In the genomic region with DNA sequence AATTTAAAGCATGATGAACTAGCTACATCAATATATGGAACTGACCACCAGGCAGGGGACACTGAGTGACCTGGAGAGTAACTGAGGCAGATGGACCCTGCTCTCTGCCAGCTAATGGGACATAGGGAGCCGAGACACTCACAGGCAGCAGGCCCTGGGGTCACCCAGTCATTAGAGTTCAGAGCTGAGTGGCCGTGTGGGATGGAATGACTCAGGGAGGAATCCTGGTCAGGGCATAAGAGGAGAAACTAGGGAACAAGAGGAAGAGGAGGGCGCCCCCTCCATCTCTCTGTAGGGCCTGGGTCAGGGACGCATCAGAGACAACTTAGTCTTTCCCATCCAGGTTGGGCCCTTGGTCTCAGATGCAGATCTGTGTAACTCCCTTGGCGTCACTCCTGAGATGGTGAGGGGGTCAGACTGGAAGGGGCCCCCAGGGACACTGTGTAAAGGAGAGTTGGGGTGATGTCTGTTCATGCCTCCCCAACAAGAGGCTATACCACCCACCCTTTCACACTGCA, we compare ENCODE assay signal across 9 cellular contexts. TPM values are rescaled to one million over a fixed set of nuclear protein-coding genes. Genes with fewer than 3 reads are reported as not detected.
A peak's percentile ranks its signal among the peaks of the same experiment; 100 is the strongest.
DNase-seq lines count a peak whose midpoint lies in the region; ATAC-seq, FAIRE-seq and TF ChIP-seq lines count a peak whose summit lies in the region.
"Had no signal": no experiment of that assay in that cellular context is flagged by ENCODE, and none has a peak within 500 bp of the region (broad histone marks: within the 10 kb centered on the region; RNA-seq: fewer than 3 reads in every experiment).

No MANE protein-coding gene starts in this region.

- peak overlapping the region; percentile 70 for H3K27ac Mint-ChIP-seq in activated T-cell treated with anti-CD3 and anti-CD28 coated beads, Interleukin-2, amount 50 U/mL, for 72 hours
- H3K27ac Mint-ChIP-seq in astrocyte (ENCODE audit: unreplicated experiment): peak overlapping the region; percentile 84

- BruUV-seq in A673 (replicated peaks; lab: Mats Ljungman, UMichigan): no TSS peak

- H3K27ac ChIP-seq in astrocyte (ENCODE audit: low read depth, low read length): no peak overlapping the region
- peak overlapping the region; percentile 26 to 87 for H3K27ac ChIP-seq in lung (ENCODE audit: low read depth in 1 of 2, low read length in 1 of 2)
- peak overlapping the region in 3 of 4 donors; percentile 37 to 89 (median 69) for H3K27ac ChIP-seq in tibial nerve
- H3K27ac ChIP-seq in A673 (ENCODE audit: low read depth, low read length, poor library complexity, severe bottlenecking): no peak overlapping the region

- H2AFZ ChIP-seq in astrocyte (ENCODE audit: low read depth, low read length): no peak overlapping the region

- no peak overlapping the region for H3K4me3 Mint-ChIP-seq in activated T-cell treated with anti-CD3 and anti-CD28 coated beads, Interleukin-2, amount 50 U/mL, for 72 hours
- no peak overlapping the region for H3K4me3 Mint-ChIP-seq in activated T-cell treated with anti-CD3 and anti-CD28 coated beads, Interleukin-2, amount 50 U/mL, for 4 hours
- H3K4me3 Mint-ChIP-seq in astrocyte (ENCODE audit: unreplicated experiment): no peak overlapping the region

- H3K4me2 ChIP-seq in astrocyte (ENCODE audit: low read length): peak overlapping the region; percentile 19

- no peak for FAIRE-seq in astrocyte (lab: Jason Lieb, UNC)

- H3K79me2 ChIP-seq in astrocyte (ENCODE audit: insufficient read depth, low read length): peaks cover 85% of the 10 kb centered on the region

- no peak for TF ChIP-seq POLR2A in tibial nerve (IDR thresholded peaks at IDR 0.05)

- WGBS in lung, 2 donors: 82 to 90% methylated on average over 5 of the region's 5 CpGs
- WGBS in tibial nerve, 2 donors: 66 to 68% methylated on average over 5 of the region's 5 CpGs

- no peaks in the 10 kb centered on the region for H3K9me3 Mint-ChIP-seq in activated T-cell treated with anti-CD3 and anti-CD28 coated beads, Interleukin-2, amount 50 U/mL, for 72 hours
- no peaks in the 10 kb centered on the region for H3K9me3 Mint-ChIP-seq in activated T-cell treated with anti-CD3 and anti-CD28 coated beads, Interleukin-2, amount 50 U/mL, for 4 hours
- no peaks in the 10 kb centered on the region for H3K9me3 Mint-ChIP-seq in astrocyte (ENCODE audit: unreplicated experiment)

- peaks cover 90% of the 10 kb centered on the region for H4K20me1 ChIP-seq in astrocyte (ENCODE audit: insufficient read depth, low read length)

- no peak for ATAC-seq in activated T-cell treated with anti-CD3 and anti-CD28 coated beads, Interleukin-2, amount 50 U/mL, for 72 hours (replicated peaks in 1 of 2)
- no peak for ATAC-seq in activated T-cell treated with anti-CD3 and anti-CD28 coated beads, Interleukin-2, amount 50 U/mL, for 4 hours
- ATAC-seq in lung (ENCODE audit: insufficient read depth, low FRiP score): no peak

- TF ChIP-seq EP300 in tibial nerve (IDR thresholded peaks at IDR 0.05): no peak

- H3K4me1 ChIP-seq in astrocyte (ENCODE audit: insufficient read depth, low read length): peaks cover 38% of the 10 kb centered on the region
- peaks cover 48 to 56% of the 10 kb centered on the region in 2 donors for H3K4me1 ChIP-seq in lung (ENCODE audit: control insufficient read depth in 2 of 2, insufficient read depth in 2 of 2, low read length in 2 of 2)
- peaks cover 4 to 71% (median 54%) of the 10 kb centered on the region in 4 donors for H3K4me1 ChIP-seq in tibial nerve
- H3K4me1 ChIP-seq in A673 (ENCODE audit: insufficient read depth, low read length, poor library complexity, severe bottlenecking): peaks cover 6% of the 10 kb centered on the region

- peaks cover 4 to 14% of the 10 kb centered on the region in 2 donors for H3K36me3 Mint-ChIP-seq in activated T-cell treated with anti-CD3 and anti-CD28 coated beads, Interleukin-2, amount 50 U/mL, for 72 hours (ENCODE audit: insufficient read depth in 2 of 2)
- H3K36me3 Mint-ChIP-seq in activated T-cell treated with anti-CD3 and anti-CD28 coated beads, Interleukin-2, amount 50 U/mL, for 4 hours (ENCODE audit: insufficient read depth): peaks cover 28% of the 10 kb centered on the region
- peaks cover 16% of the 10 kb centered on the region for H3K36me3 Mint-ChIP-seq in astrocyte (ENCODE audit: low read depth, unreplicated experiment)

- H3K4me1 Mint-ChIP-seq in activated T-cell treated with anti-CD3 and anti-CD28 coated beads, Interleukin-2, amount 50 U/mL, for 72 hours (ENCODE audit: low read depth): peaks cover 47% of the 10 kb centered on the region
- H3K4me1 Mint-ChIP-seq in activated T-cell treated with anti-CD3 and anti-CD28 coated beads, Interleukin-2, amount 50 U/mL, for 4 hours (ENCODE audit: low read depth): peaks cover 48% of the 10 kb centered on the region
- H3K4me1 Mint-ChIP-seq in astrocyte (ENCODE audit: low read depth, unreplicated experiment): peaks cover 42% of the 10 kb centered on the region

- intact Hi-C loops in A673 (cut with micrococcal nuclease; ENCODE audit: unreplicated experiment): no loop called here

- no peak overlapping the region for H3K4me3 ChIP-seq in astrocyte (ENCODE audit: insufficient read depth, low read depth, low read length)
- no peak overlapping the region for H3K4me3 ChIP-seq in lung
- no peak overlapping the region for H3K4me3 ChIP-seq in tibial nerve
- no peak overlapping the region for H3K4me3 ChIP-seq in A673 (ENCODE audit: low read depth, low read length, poor library complexity, severe bottlenecking)
- H3K4me3 ChIP-seq: MG63 had no signal

- H3K27me3 Mint-ChIP-seq in activated T-cell treated with anti-CD3 and anti-CD28 coated beads, Interleukin-2, amount 50 U/mL, for 72 hours (ENCODE audit: low read depth): no peaks in the 10 kb centered on the region
- no peaks in the 10 kb centered on the region for H3K27me3 Mint-ChIP-seq in activated T-cell treated with anti-CD3 and anti-CD28 coated beads, Interleukin-2, amount 50 U/mL, for 4 hours (ENCODE audit: low read depth)
- H3K27me3 Mint-ChIP-seq in astrocyte (ENCODE audit: low read depth, unreplicated experiment): no peaks in the 10 kb centered on the region

- H3K27me3 ChIP-seq in astrocyte (ENCODE audit: insufficient read depth, low read length): no peaks in the 10 kb centered on the region
- H3K27me3 ChIP-seq in lung (ENCODE audit: control insufficient read depth, insufficient read depth): no peaks in the 10 kb centered on the region
- H3K27me3 ChIP-seq in tibial nerve: no peaks in the 10 kb centered on the region
- no peaks in the 10 kb centered on the region for H3K27me3 ChIP-seq in A673 (replicated peaks; ENCODE audit: insufficient read depth, low read depth, low read length, poor library complexity)
- H3K27me3 ChIP-seq: MG63 had no signal

- no peaks in the 10 kb centered on the region for H3K36me3 ChIP-seq in astrocyte (ENCODE audit: insufficient read depth, low read length)
- H3K36me3 ChIP-seq in lung (ENCODE audit: control insufficient read depth in 2 of 2, insufficient read depth in 2 of 2, low read length in 2 of 2): peaks cover 0 to 23% of the 10 kb centered on the region in 2 donors
- peaks cover 0 to 44% (median 0%) of the 10 kb centered on the region in 3 donors for H3K36me3 ChIP-seq in tibial nerve
- peaks cover 2% of the 10 kb centered on the region for H3K36me3 ChIP-seq in A673 (ENCODE audit: insufficient read depth, low read length, poor library complexity, severe bottlenecking)
- H3K36me3 ChIP-seq: MG63 had no signal

- DNase-seq in activated T-cell treated with anti-CD3 and anti-CD28 coated beads, Interleukin-2, amount 50 U/mL, for 72 hours: no peak
- DNase-seq in activated T-cell treated with anti-CD3 and anti-CD28 coated beads, Interleukin-2, amount 50 U/mL, for 4 hours: no peak
- DNase-seq in astrocyte (ENCODE audit: low read depth): peak; percentile 22
- DNase-seq in lung (ENCODE audit: low spot score): no peak
- no peak for DNase-seq in tibial nerve (ENCODE audit: low spot score in 2 of 2)
- no peak for DNase-seq in A673 (ENCODE audit: low spot score)
- DNase-seq in medulla oblongata (ENCODE audit: extremely low spot score): no peak
- no peak for DNase-seq in activated naive CD4-positive, alpha-beta T cell treated with anti-CD3 and anti-CD28 coated beads, Interleukin-2, amount 50 U/mL, for 16 hours
- DNase-seq: MG63 had no signal

- CTCF ChIA-PET in A673 (lab: Charles Lee): no interaction called here

- POLR2A ChIA-PET in A673 (lab: Charles Lee; ENCODE audit: low non-redundant PET): no interaction called here

- TF ChIP-seq CTCF in astrocyte (IDR thresholded peaks at IDR 0.05; ENCODE audit: insufficient read depth, low read depth, low read length) (no peak), lung (IDR thresholded peaks at IDR 0.05; ENCODE audit: control extremely low read depth, extremely low read depth) (no peak), tibial nerve (IDR thresholded peaks at IDR 0.05) (no peak), A673 (conservative IDR thresholded peaks at IDR 0.05; ENCODE audit: low read depth, low read length) (no peak)

- H3K9ac ChIP-seq in astrocyte (ENCODE audit: low read length): no peak overlapping the region

- H3K9me3 ChIP-seq in astrocyte (ENCODE audit: insufficient read depth, low read depth, low read length) (no peaks in the 10 kb centered on the region), lung (ENCODE audit: control insufficient read depth in 2 of 2, insufficient read depth in 1 of 2, low read length in 1 of 2) (no peaks in the 10 kb centered on the region), tibial nerve (no peaks in the 10 kb centered on the region), A673 (ENCODE audit: low read depth, low read length, poor library complexity, severe bottlenecking) (no peaks in the 10 kb centered on the region)
- H3K9me3 ChIP-seq: MG63 had no signal

RNA-seq across cellular contexts. Expression of a gene that starts 39.8 kb away (rescaled TPM):
- 10 to 100 TPM; 54.7 to 56.2 TPM for total RNA-seq in activated T-cell treated with anti-CD3 and anti-CD28 coated beads, Interleukin-2, amount 50 U/mL, for 72 hours
- 10 to 100 TPM; 75.9 to 77.6 (median 76.5) TPM for total RNA-seq in activated T-cell treated with anti-CD3 and anti-CD28 coated beads, Interleukin-2, amount 50 U/mL, for 4 hours
- total RNA-seq in astrocyte: 26.2 and 29.0 TPM in 2 replicates
- total RNA-seq in lung: 10 to 100 TPM; 34.2 to 64.9 TPM
- 100 to 1,000 TPM in 1 of 2 donors, 10 to 100 TPM in 1; 75.2 to 129 TPM for polyA plus RNA-seq in lung
- 10 to 100 TPM; 36.9 to 59.4 (median 50.2) TPM for total RNA-seq in tibial nerve
- total RNA-seq in A673 (2021): 28.2 and 31.3 TPM in 2 replicates

RNA-seq across cellular contexts. Expression of a gene that starts 42.7 kb away (rescaled TPM):
- total RNA-seq in activated T-cell treated with anti-CD3 and anti-CD28 coated beads, Interleukin-2, amount 50 U/mL, for 72 hours: 10 to 100 TPM; 84.0 to 87.4 TPM
- 10 to 100 TPM; 75.5 to 86.9 (median 80.7) TPM for total RNA-seq in activated T-cell treated with anti-CD3 and anti-CD28 coated beads, Interleukin-2, amount 50 U/mL, for 4 hours
- total RNA-seq in astrocyte (11.4 and 14.8 TPM in 2 replicates), lung (100 to 1,000 TPM in 1 of 2 donors, 10 to 100 TPM in 1; 64.4 to 167 TPM), tibial nerve (10 to 100 TPM; 25.3 to 92.1 (median 26.6) TPM), A673 (2021) (15.7 and 17.8 TPM in 2 replicates)
- polyA plus RNA-seq in lung: 100 to 1,000 TPM; 105 to 191 TPM

RNA-seq across cellular contexts. Expression of a gene that starts 59.3 kb away (rescaled TPM):
- not detected for total RNA-seq in activated T-cell treated with anti-CD3 and anti-CD28 coated beads, Interleukin-2, amount 50 U/mL, for 72 hours
- total RNA-seq in activated T-cell treated with anti-CD3 and anti-CD28 coated beads, Interleukin-2, amount 50 U/mL, for 4 hours: not detected
- 4.4 and 5.2 TPM in 2 replicates for total RNA-seq in astrocyte
- 10 to 100 TPM; 14.7 to 25.1 TPM for total RNA-seq in lung
- 10 to 100 TPM; 11.2 to 29.7 TPM for polyA plus RNA-seq in lung
- 10 to 100 TPM in 3 of 4 donors, 1 to 10 TPM in 1; 8.1 to 14.3 (median 13.6) TPM for total RNA-seq in tibial nerve
- 1.2 and 1.7 TPM in 2 replicates for total RNA-seq in A673 (2021)

Comparison
In these comparisons a context has a peak if more than half of its experiments do, and no peak if none do; other contexts are left out.
1. H3K27ac ChIP-seq: peak in lung (2 of 2) and tibial nerve (3 of 4); none in astrocyte (single experiment) and A673 (single experiment).